Comparison of ENCODE assay signal across 24 cellular contexts in the genomic region with DNA sequence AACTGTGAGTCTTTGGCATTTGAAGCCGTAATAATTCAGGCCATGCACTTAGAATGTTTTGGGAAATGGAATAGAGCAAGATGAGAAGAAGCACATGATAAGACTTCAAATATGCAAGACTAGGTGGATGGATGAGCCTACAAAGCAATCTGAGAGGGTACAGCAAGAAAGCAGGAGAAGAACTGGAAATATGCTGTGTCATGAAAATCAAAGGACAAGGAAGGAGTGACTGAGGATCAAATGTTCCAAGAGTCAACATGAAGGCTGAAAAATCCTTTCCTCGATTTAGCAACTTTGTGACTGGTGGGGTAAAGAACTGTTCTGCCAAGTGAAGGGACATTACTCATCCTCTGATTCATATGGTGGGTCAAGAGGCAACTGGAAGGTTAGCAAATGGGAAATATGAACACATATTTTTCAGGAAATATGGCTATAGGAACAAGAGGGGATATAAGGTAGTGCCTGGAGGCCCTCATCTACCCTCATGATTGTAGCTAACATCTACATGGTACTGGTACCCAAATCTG.
"Had no signal": no experiment of that assay in that cellular context is flagged by ENCODE, and none has a peak within 500 bp of the region (broad histone marks: within the 10 kb centered on the region; RNA-seq: fewer than 3 reads in every experiment).

No MANE protein-coding gene starts in this region.

- H3K9me3 Mint-ChIP-seq: stimulated activated naive CD8-positive, alpha-beta T cell treated with anti-CD3 and anti-CD28 coated beads, Interleukin-15, amount 100 ng/mL, for 72 hours had no signal

- ATAC-seq: left ventricle myocardium superior; lower lobe of right lung; natural killer cell; psoas muscle; right cardiac atrium; stimulated activated naive CD8-positive, alpha-beta T cell treated with anti-CD3 and anti-CD28 coated beads, Interleukin-15, amount 100 ng/mL, for 72 hours; upper lobe of right lung had no signal

- H3K4me3 ChIP-seq: dorsolateral prefrontal cortex, esophagus muscularis mucosa, lower lobe of right lung, ovary, psoas muscle, suprapubic skin, transverse colon, upper lobe of right lung, uterus had no signal

- H3K36me3 Mint-ChIP-seq: immature natural killer cell, memory B cell, natural killer cell had no signal

- H3K27me3 Mint-ChIP-seq: memory B cell had no signal

- H3K4me1 Mint-ChIP-seq: immature natural killer cell; memory B cell; natural killer cell; stimulated activated naive CD8-positive, alpha-beta T cell treated with anti-CD3 and anti-CD28 coated beads, Interleukin-15, amount 100 ng/mL, for 72 hours had no signal

- DNase-seq: dorsolateral prefrontal cortex; effector CD4-positive, alpha-beta T cell; foreskin melanocyte; hypothalamus; immature natural killer cell; left ventricle myocardium superior; lower lobe of right lung; natural killer cell; occipital lobe; ovary; posterior cingulate gyrus; psoas muscle; right cardiac atrium; small intestine; stimulated activated CD4-positive, alpha-beta T cell treated with anti-CD3 and anti-CD28 coated beads, Interleukin-15, amount 100 ng/mL, for 24 hours; stimulated activated CD4-positive, alpha-beta T cell treated with anti-CD3 and anti-CD28 coated beads, Interleukin-2, amount 100 ng/mL, for 48 hours; stimulated activated naive CD4-positive, alpha-beta T cell; stimulated activated naive CD8-positive, alpha-beta T cell treated with anti-CD3 and anti-CD28 coated beads, Interleukin-15, amount 100 ng/mL, for 72 hours; transverse colon; upper lobe of right lung; uterus had no signal

- H3K4me3 Mint-ChIP-seq: immature natural killer cell; memory B cell; natural killer cell; stimulated activated naive CD8-positive, alpha-beta T cell treated with anti-CD3 and anti-CD28 coated beads, Interleukin-15, amount 100 ng/mL, for 72 hours had no signal

- H3K27ac Mint-ChIP-seq: immature natural killer cell; memory B cell; natural killer cell; stimulated activated naive CD8-positive, alpha-beta T cell treated with anti-CD3 and anti-CD28 coated beads, Interleukin-15, amount 100 ng/mL, for 72 hours had no signal
